Comparison of ENCODE assay signal across 8 cellular contexts in the genomic region with DNA sequence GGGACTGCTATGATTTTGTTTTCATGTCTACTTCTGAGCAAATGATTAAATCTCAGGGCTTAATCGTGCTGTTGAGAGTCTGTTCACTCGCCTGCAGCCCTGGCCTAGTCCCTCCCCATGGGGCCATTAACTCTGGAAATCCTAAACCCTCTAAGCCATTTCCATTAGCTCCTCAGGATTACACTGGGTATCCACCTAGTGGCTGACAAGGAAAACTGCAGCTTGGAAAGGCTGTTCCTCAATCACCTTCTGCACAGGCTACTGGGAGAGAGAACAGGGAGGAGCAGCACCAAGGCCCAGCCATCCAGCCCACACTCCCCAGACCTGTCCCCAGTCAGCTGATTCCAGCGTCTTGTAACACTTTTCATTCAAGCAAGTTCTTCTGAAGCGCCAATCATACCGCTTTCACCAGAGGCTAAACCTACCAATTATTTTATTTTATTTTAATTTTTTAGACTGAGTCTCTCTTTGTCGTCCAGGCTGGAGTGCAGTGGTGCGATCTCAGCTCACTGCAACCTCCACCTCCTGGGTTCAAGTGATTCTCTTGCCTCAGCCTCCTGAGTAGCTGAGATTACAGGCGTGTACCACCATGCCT. TPM values are rescaled to one million over a fixed set of nuclear protein-coding genes. Genes with fewer than 3 reads are reported as not detected.
DNase-seq lines count a peak whose midpoint lies in the region; ATAC-seq and TF ChIP-seq lines count a peak whose summit lies in the region.

No MANE protein-coding gene starts in this region.

- H3K27ac ChIP-seq in gastroesophageal sphincter (no peak overlapping the region), parathyroid adenoma (no peak overlapping the region)

- H3K27me3 Mint-ChIP-seq in activated B cell treated with CpG ODN at 0.5 μM for 24 hours: peaks cover 6% of the 10 kb centered on the region

- no peaks in the 10 kb centered on the region for H3K9me3 Mint-ChIP-seq in activated B cell treated with CpG ODN at 0.5 μM for 24 hours

- ATAC-seq in GM18499 (IDR thresholded peaks at IDR 0.05; ENCODE audit: insufficient read depth, unreplicated experiment) (peak; percentile 45), HG03066 (IDR thresholded peaks at IDR 0.05; ENCODE audit: low read depth, unreplicated experiment) (peak; percentile 64), activated B cell treated with CpG ODN at 0.5 μM for 24 hours (ENCODE audit: low read depth) (peak; percentile 61), gastroesophageal sphincter (peak; percentile 41)

- H3K4me3 ChIP-seq in BJ (ENCODE audit: low read depth, low read length) (no peak overlapping the region), gastroesophageal sphincter (no peak overlapping the region), parathyroid adenoma (ENCODE audit: low read depth, low read length) (no peak overlapping the region)

- H3K4me1 Mint-ChIP-seq in activated B cell treated with CpG ODN at 0.5 μM for 24 hours: no peaks in the 10 kb centered on the region

- POLR2A ChIA-PET in BJ (lab: Charles Lee) (no interaction called here), activated B cell treated with CpG ODN at 0.5 μM for 24 hours (lab: Charles Lee) (interaction anchor here (0.6 kb wide), 1 partner anchor 76 kb away, joined by 3 read pairs; no protein-coding TSS in a partner anchor)

- no peak overlapping the region for H3K4me3 Mint-ChIP-seq in activated B cell treated with CpG ODN at 0.5 μM for 24 hours

- DNase-seq in BJ (ENCODE audit: low read depth): no peak
- peak; percentile 67 for DNase-seq in NCI-H2196 (lab: John Stamatoyannopoulos, UW; ENCODE audit: unreplicated experiment)
- DNase-seq in activated B cell treated with CpG ODN at 0.5 μM for 24 hours: no peak
- no peak for DNase-seq in cortex of kidney (lab: John Stamatoyannopoulos, UW)

- no peak overlapping the region for H2AFZ ChIP-seq in parathyroid adenoma

- no peak overlapping the region for H3K9ac ChIP-seq in parathyroid adenoma

- H3K9me3 ChIP-seq in gastroesophageal sphincter (no peaks in the 10 kb centered on the region), parathyroid adenoma (ENCODE audit: control insufficient read depth, low read length) (no peaks in the 10 kb centered on the region)

- H3K36me3 Mint-ChIP-seq in activated B cell treated with CpG ODN at 0.5 μM for 24 hours (ENCODE audit: low read depth): no peaks in the 10 kb centered on the region

- H3K4me1 ChIP-seq in gastroesophageal sphincter (no peaks in the 10 kb centered on the region), parathyroid adenoma (no peaks in the 10 kb centered on the region)

- H3K27me3 ChIP-seq in BJ (ENCODE audit: control insufficient read depth, insufficient read depth, low read length): no peaks in the 10 kb centered on the region
- H3K27me3 ChIP-seq in gastroesophageal sphincter: peaks cover 30% of the 10 kb centered on the region
- no peaks in the 10 kb centered on the region for H3K27me3 ChIP-seq in parathyroid adenoma (ENCODE audit: control insufficient read depth, insufficient read depth, low read length)

- CTCF ChIA-PET in BJ (lab: Yijun Ruan, JAX): interaction anchor here (0.6 to 17.3 kb wide), 22 partner anchors 9 to 366 kb away, joined by 3 to 234 read pairs (median 4); a partner anchor contains a TSS
- CTCF ChIA-PET in activated B cell treated with CpG ODN at 0.5 μM for 24 hours (lab: Charles Lee): interaction anchor here (0.7 to 12.7 kb wide), 9 partner anchors 9 to 366 kb away, joined by 3 to 425 read pairs (median 5); a partner anchor contains a TSS

- no peak overlapping the region for H3K4me2 ChIP-seq in parathyroid adenoma (ENCODE audit: low read length)

- H3K27ac Mint-ChIP-seq in activated B cell treated with CpG ODN at 0.5 μM for 24 hours: no peak overlapping the region

- 59 to 67% methylated on average over 3 to 8 of the region's 8 CpGs for WGBS in gastroesophageal sphincter (ENCODE audit: low coverage in 1 of 2), 2 donors

- TF ChIP-seq EP300 in gastroesophageal sphincter (IDR thresholded peaks at IDR 0.05): no peak

- no peaks in the 10 kb centered on the region for H3K79me2 ChIP-seq in parathyroid adenoma

- intact Hi-C loops in activated B cell treated with CpG ODN at 0.5 μM for 24 hours (cut with micrococcal nuclease): loop anchor here (1.0 kb wide), 1 partner anchor 75 kb away; no protein-coding TSS in a partner anchor

- TF ChIP-seq POLR2A in gastroesophageal sphincter (IDR thresholded peaks at IDR 0.05): no peak

- no peaks in the 10 kb centered on the region for H3K36me3 ChIP-seq in BJ (ENCODE audit: control insufficient read depth, insufficient read depth, low read length)
- no peaks in the 10 kb centered on the region for H3K36me3 ChIP-seq in gastroesophageal sphincter
- H3K36me3 ChIP-seq in parathyroid adenoma (ENCODE audit: control insufficient read depth, insufficient read depth, low read length): no peaks in the 10 kb centered on the region

- TF ChIP-seq CTCF in BJ (IDR thresholded peaks at IDR 0.05; ENCODE audit: insufficient read depth, low read depth, low read length) (peak; percentile 85), activated B cell treated with CpG ODN at 0.5 μM for 24 hours (IDR thresholded peaks at IDR 0.05) (no peak), gastroesophageal sphincter (IDR thresholded peaks at IDR 0.05) (peak; percentile 16 to 69 (median 40)), parathyroid adenoma (IDR thresholded peaks at IDR 0.05) (peak; percentile 70)

RNA-seq across cellular contexts. Expression of a gene that starts 48.7 kb away (rescaled TPM):
- polyA plus RNA-seq in BJ (2011; rRNA removed): not detected in 2 replicates
- not detected in 2 replicates for polyA minus RNA-seq in BJ (2011; rRNA and poly(A)+ RNA removed)
- total RNA-seq in activated B cell treated with CpG ODN at 0.5 μM for 24 hours (not detected in 2 replicates), gastroesophageal sphincter (not detected)

RNA-seq across cellular contexts. Expression of a gene that starts 57.7 kb away (rescaled TPM):
- not detected in 2 replicates for polyA plus RNA-seq in BJ (2011; rRNA removed)
- not detected in 2 replicates for polyA minus RNA-seq in BJ (2011; rRNA and poly(A)+ RNA removed)
- total RNA-seq in activated B cell treated with CpG ODN at 0.5 μM for 24 hours (not detected in 2 replicates), gastroesophageal sphincter (not detected)
